ENCODE assay signal across 19 cellular contexts in the genomic region with DNA sequence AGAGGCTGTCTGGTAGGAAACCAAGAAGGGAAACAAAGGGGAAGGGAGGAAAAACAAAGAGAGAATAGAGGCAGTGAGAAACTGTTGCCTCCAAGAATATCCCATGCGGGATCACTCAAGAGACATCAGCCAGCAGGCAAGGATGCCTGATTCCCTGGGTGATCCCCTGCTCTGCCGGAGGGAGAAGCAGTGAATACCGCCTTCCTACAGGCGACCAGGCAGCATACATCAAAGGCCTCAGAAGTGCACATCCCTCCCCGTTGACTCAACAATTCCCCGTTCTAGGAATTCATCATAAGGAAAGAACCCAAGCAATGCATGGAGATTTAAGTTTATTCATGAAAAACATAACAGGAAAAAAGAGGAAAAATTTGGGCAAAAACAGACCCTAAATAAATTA.
DNase-seq lines count a peak whose midpoint lies in the region; ATAC-seq and TF ChIP-seq lines count a peak whose summit lies in the region.
"Had no signal": no experiment of that assay in that cellular context is flagged by ENCODE, and none has a peak within 500 bp of the region (broad histone marks: within the 10 kb centered on the region; RNA-seq: fewer than 3 reads in every experiment).

No MANE protein-coding gene starts in this region.

- TF ChIP-seq CTCF in VCaP (conservative IDR thresholded peaks at IDR 0.05) (no peak), fibroblast of mammary gland (conservative IDR thresholded peaks at IDR 0.05; ENCODE audit: control insufficient read depth, insufficient read depth, low read depth, low read length) (no peak), osteoblast (IDR thresholded peaks at IDR 0.05; ENCODE audit: extremely low read depth, low read depth, low read length) (no peak)

- no peak overlapping the region for H3K4me2 ChIP-seq in osteoblast (ENCODE audit: insufficient read depth, low read length)

- in situ Hi-C loops in G401 (cut with HindIII; ENCODE audit: low sequenced_read_pairs), result no loop called here

- DNase-seq in G401 (ENCODE audit: low spot score) (peak; percentile 2), fibroblast of mammary gland (ENCODE audit: low read depth) (peak; percentile 18), osteoblast (ENCODE audit: insufficient read length, low spot score, missing footprints) (peak; percentile 94), iPS-NIHi7 (ENCODE audit: extremely low spot score) (no peak)
- DNase-seq: activated CD8-positive, alpha-beta memory T cell treated with anti-CD3 and anti-CD28 coated beads, Interleukin-2, amount 50 U/mL, for 48 hours; aorta; Caco-2; effector memory CD4-positive, alpha-beta T cell; left lung; MM.1S; SHP77 treated with DMSO at 0.1 percent for 48 hours; stimulated activated CD4-positive, alpha-beta T cell treated with anti-CD3 and anti-CD28 coated beads, Interleukin-4, amount 100 ng/mL, for 4 hours; stimulated activated naive CD8-positive, alpha-beta T cell treated with anti-CD3 and anti-CD28 coated beads, Interleukin-15, amount 100 ng/mL, for 72 hours; WERI-Rb-1 had no signal

- H3K9me3 ChIP-seq in osteoblast (ENCODE audit: low read depth, low read length), result no peaks in the 10 kb centered on the region
- H3K9me3 ChIP-seq: Caco-2, left lung, tibial nerve had no signal

- peaks cover 12% of the 10 kb centered on the region for H3K36me3 ChIP-seq in osteoblast (ENCODE audit: insufficient read depth, low read length)

- H3K4me1 ChIP-seq in osteoblast (ENCODE audit: insufficient read depth, low read length), result peaks cover 7% of the 10 kb centered on the region
- H3K4me1 ChIP-seq: Caco-2, left lung had no signal

- H3K27ac ChIP-seq in VCaP, result 0 out of 2 replicates have a peak overlapping the region, but pooled peaks have one; percentile 13
- no peak overlapping the region for H3K27ac ChIP-seq in osteoblast (ENCODE audit: low read depth, low read length)
- H3K27ac ChIP-seq: left lung, tibial nerve, WERI-Rb-1 had no signal

- peaks cover 40% of the 10 kb centered on the region for H4K20me1 ChIP-seq in osteoblast (ENCODE audit: insufficient read depth, low read length)

- H3K27me3 ChIP-seq in osteoblast (ENCODE audit: insufficient read depth, low read length), result no peaks in the 10 kb centered on the region
- H3K27me3 ChIP-seq: left lung, tibial nerve had no signal

- ATAC-seq in GM21723 (IDR thresholded peaks at IDR 0.05; ENCODE audit: unreplicated experiment) (no peak), HG02623 (IDR thresholded peaks at IDR 0.05; ENCODE audit: unreplicated experiment) (no peak)
- ATAC-seq: esophagus mucosa; left lung; stimulated activated naive CD8-positive, alpha-beta T cell treated with anti-CD3 and anti-CD28 coated beads, Interleukin-15, amount 100 ng/mL, for 72 hours had no signal

- H3K4me3 ChIP-seq in fibroblast of mammary gland (ENCODE audit: control insufficient read depth, low read depth, low read length) (no peak overlapping the region), osteoblast (ENCODE audit: insufficient read depth, low read length) (no peak overlapping the region)
- H3K4me3 ChIP-seq: left lung, tibial nerve had no signal

- H3K79me2 ChIP-seq in osteoblast (ENCODE audit: insufficient read depth, low read length), result peaks cover 81% of the 10 kb centered on the region

- H2AFZ ChIP-seq in osteoblast (ENCODE audit: low read length), result no peak overlapping the region
